8 cellular contexts compared by ENCODE assay signal in the genomic region with DNA sequence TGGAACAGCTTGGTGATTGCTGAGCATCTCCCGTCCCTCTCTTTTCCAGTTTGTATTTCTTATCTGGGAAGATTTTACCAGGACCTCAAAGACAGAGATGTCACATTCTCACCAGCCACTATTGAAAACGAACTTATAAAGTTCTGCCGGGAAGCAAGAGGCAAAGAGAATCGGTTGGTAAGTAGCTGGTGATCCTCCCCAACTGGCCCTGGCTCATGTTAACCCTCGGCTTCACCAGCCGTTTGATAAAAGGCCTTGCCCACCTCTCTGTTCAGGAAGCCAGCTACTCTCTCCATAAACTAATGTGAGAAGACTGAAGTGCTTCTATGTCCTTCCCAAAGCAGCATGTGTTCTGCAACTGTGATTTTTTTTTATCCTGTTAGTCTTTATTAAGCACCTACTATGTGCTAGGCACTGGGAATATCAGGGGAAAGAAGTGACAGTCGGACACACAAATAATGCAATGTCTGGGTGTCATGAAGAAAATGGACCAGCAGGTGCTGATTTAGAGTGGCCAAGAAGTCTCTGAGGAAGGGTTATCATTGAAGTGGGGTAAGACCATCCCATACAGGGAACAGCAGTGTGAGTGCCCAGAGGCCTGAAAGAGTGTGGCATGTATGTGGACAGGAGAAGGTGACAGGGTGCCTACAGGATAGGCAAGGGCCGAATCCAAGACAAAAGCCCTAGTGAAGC. TPM values are rescaled to one million over a fixed set of nuclear protein-coding genes. Genes with fewer than 3 reads are reported as not detected.
A peak's percentile ranks its signal among the peaks of the same experiment; 100 is the strongest.
DNase-seq lines count a peak whose midpoint lies in the region; ATAC-seq and TF ChIP-seq lines count a peak whose summit lies in the region.

No MANE protein-coding gene starts in this region.

- H3K79me2 ChIP-seq in HCT116 (ENCODE audit: insufficient read depth, low read length): peaks cover 39% of the 10 kb centered on the region

- H3K9me3 ChIP-seq in HCT116 (ENCODE audit: control insufficient read depth in 1 of 2, insufficient read depth in 1 of 2, low read depth in 1 of 2, low read length in 2 of 2) (no peaks in the 10 kb centered on the region), skeletal muscle tissue (ENCODE audit: control insufficient read depth in 3 of 3, low read length in 3 of 3) (no peaks in the 10 kb centered on the region)

- H3K36me3 ChIP-seq in HCT116 (ENCODE audit: control insufficient read depth in 1 of 2, insufficient read depth in 2 of 2, low read length in 2 of 2) (peaks cover 0 to 38% of the 10 kb centered on the region in 2 experiments; a peak in 3 of 4 replicates), skeletal muscle tissue (ENCODE audit: control insufficient read depth in 3 of 3, insufficient read depth in 3 of 3, low read length in 3 of 3) (peaks cover 12 to 21% (median 17%) of the 10 kb centered on the region in 3 donors)

- H3K4me1 ChIP-seq in HCT116 (ENCODE audit: control insufficient read depth in 1 of 2, insufficient read depth in 2 of 2, low read length in 2 of 2): peaks cover 19 to 49% of the 10 kb centered on the region in 2 experiments; a peak in 3 of 4 replicates
- peaks cover 35 to 56% (median 39%) of the 10 kb centered on the region in 3 donors for H3K4me1 ChIP-seq in skeletal muscle tissue (ENCODE audit: control insufficient read depth in 3 of 3, insufficient read depth in 3 of 3, low read length in 3 of 3)

- POLR2A ChIA-PET in HCT116 (lab: Charles Lee): interaction anchor here (1.1 to 1.7 kb wide), 3 partner anchors 46 to 770 kb away, joined by 3 to 5 read pairs (median 5); a partner anchor contains a TSS

- no peak for TF ChIP-seq POLR2A in HCT116 (IDR thresholded peaks at IDR 0.05; ENCODE audit: borderline replicate concordance, extremely low read depth, insufficient read depth, insufficient read length)

- no peaks in the 10 kb centered on the region for H4K20me1 ChIP-seq in HCT116 (ENCODE audit: insufficient read depth)

- TSS peak; percentile 62 for BruUV-seq in HCT116 (replicated peaks; lab: Mats Ljungman, UMichigan)

- DNase-seq in HCT116 (ENCODE audit: low read depth, low spot score): no peak
- no peak for DNase-seq in foreskin fibroblast
- no peak for DNase-seq in SK-N-DZ (ENCODE audit: low spot score)
- DNase-seq in effector CD4-positive, alpha-beta T cell: no peak
- no peak for DNase-seq in central memory CD4-positive, alpha-beta T cell

- H3K27me3 ChIP-seq in HCT116 (ENCODE audit: insufficient read depth, low read length): no peaks in the 10 kb centered on the region
- H3K27me3 ChIP-seq in skeletal muscle tissue (ENCODE audit: control insufficient read depth in 3 of 3, insufficient read depth in 3 of 3, low read length in 3 of 3): no peaks in the 10 kb centered on the region

- H3K4me3 ChIP-seq in HCT116 (replicated peaks in 1 of 2; ENCODE audit: low read depth in 1 of 2, low read length in 2 of 2): peak overlapping the region; percentile 87 to 99
- peak overlapping the region; percentile 82 to 96 for H3K4me3 ChIP-seq in foreskin fibroblast (ENCODE audit: low read depth in 1 of 2, low read length in 2 of 2)
- peak overlapping the region; percentile 79 to 94 (median 82) for H3K4me3 ChIP-seq in skeletal muscle tissue (ENCODE audit: low read length in 3 of 3)

- H3K9me2 ChIP-seq in HCT116 (ENCODE audit: insufficient read depth): no peaks in the 10 kb centered on the region

- H3K27ac ChIP-seq in HCT116 (ENCODE audit: low read depth, low read length) (peak overlapping the region; percentile 64; the same call in 1 of the 2 replicates), VCaP (peak overlapping the region; percentile 94), skeletal muscle tissue (ENCODE audit: low read depth, low read length) (peak overlapping the region; percentile 2)

- no peak overlapping the region for H2AFZ ChIP-seq in HCT116 (ENCODE audit: low read depth, low read length, poor library complexity, severe bottlenecking)

- RAD21 ChIA-PET in HCT116 (lab: Charles Lee; ENCODE audit: low non-redundant PET in 1 of 2, low total read pairs in 2 of 2, uncharacterized antibody in 2 of 2, unreplicated experiment in 2 of 2): no interaction called here

- intact Hi-C loops in HCT116 (cut with micrococcal nuclease): loop anchor here (5.0 to 10.0 kb wide), 4 partner anchors 116 to 1032 kb away; a partner anchor contains a TSS

- no peak for ATAC-seq in HCT116
- ATAC-seq in GM19023 (IDR thresholded peaks at IDR 0.05; ENCODE audit: unreplicated experiment): no peak

- peak overlapping the region; percentile 99 for H3K9ac ChIP-seq in HCT116 (ENCODE audit: low read length)
- peak overlapping the region; percentile 75 to 99 (median 81) for H3K9ac ChIP-seq in skeletal muscle tissue (ENCODE audit: low read depth in 1 of 3, low read length in 3 of 3)

- H3K4me2 ChIP-seq in HCT116 (ENCODE audit: low read length): peak overlapping the region; percentile 82

- TF ChIP-seq CTCF in HCT116 (IDR thresholded peaks at IDR 0.05 in 2 of 3, conservative IDR thresholded peaks at IDR 0.05 in 1 of 3; ENCODE audit: borderline replicate concordance in 1 of 3, insufficient read depth in 1 of 3, low read depth in 2 of 3, low read length in 2 of 3): peak in 1 of 3 experiments; percentile 27; a peak in 1 of 6 replicates
- no peak for TF ChIP-seq CTCF in VCaP (conservative IDR thresholded peaks at IDR 0.05)
- no peak for TF ChIP-seq CTCF in foreskin fibroblast (IDR thresholded peaks at IDR 0.05; ENCODE audit: low read depth, low read length)

- CTCF ChIA-PET in HCT116 (lab: Charles Lee): interaction anchor here (1.8 to 2.1 kb wide), 3 partner anchors 14 to 770 kb away, joined by 4 to 10 read pairs (median 9); no protein-coding TSS in a partner anchor

- TF ChIP-seq RAD21 in HCT116 (IDR thresholded peaks at IDR 0.05; ENCODE audit: low read depth): no peak

TF ChIP-seq in HCT116, 20 proteins besides CTCF, POLR2A, EP300 and RAD21 (continues in another document):
- TF ChIP-seq ELF1 (IDR thresholded peaks at IDR 0.05; ENCODE audit: borderline replicate concordance, low read depth): no peak
- no peak for TF ChIP-seq JUND (IDR thresholded peaks at IDR 0.05)
- TF ChIP-seq POLR2AphosphoS5 (IDR thresholded peaks at IDR 0.05; ENCODE audit: low read depth, low read length): no peak
- no peak for TF ChIP-seq YY1 (IDR thresholded peaks at IDR 0.05; ENCODE audit: extremely low read depth, insufficient replicate concordance, low read depth, low read length)
- no peak for TF ChIP-seq FOSL1 (IDR thresholded peaks at IDR 0.05; ENCODE audit: low read depth)
- TF ChIP-seq CBX3 (IDR thresholded peaks at IDR 0.05; ENCODE audit: low read depth): no peak
- no peak for TF ChIP-seq ZNF274 (IDR thresholded peaks at IDR 0.05; ENCODE audit: low read depth, low read length)
- TF ChIP-seq SRF (IDR thresholded peaks at IDR 0.05; ENCODE audit: low read depth): no peak
- TF ChIP-seq SIN3A (IDR thresholded peaks at IDR 0.05; ENCODE audit: low read depth): no peak
- TF ChIP-seq, protein P1, sequence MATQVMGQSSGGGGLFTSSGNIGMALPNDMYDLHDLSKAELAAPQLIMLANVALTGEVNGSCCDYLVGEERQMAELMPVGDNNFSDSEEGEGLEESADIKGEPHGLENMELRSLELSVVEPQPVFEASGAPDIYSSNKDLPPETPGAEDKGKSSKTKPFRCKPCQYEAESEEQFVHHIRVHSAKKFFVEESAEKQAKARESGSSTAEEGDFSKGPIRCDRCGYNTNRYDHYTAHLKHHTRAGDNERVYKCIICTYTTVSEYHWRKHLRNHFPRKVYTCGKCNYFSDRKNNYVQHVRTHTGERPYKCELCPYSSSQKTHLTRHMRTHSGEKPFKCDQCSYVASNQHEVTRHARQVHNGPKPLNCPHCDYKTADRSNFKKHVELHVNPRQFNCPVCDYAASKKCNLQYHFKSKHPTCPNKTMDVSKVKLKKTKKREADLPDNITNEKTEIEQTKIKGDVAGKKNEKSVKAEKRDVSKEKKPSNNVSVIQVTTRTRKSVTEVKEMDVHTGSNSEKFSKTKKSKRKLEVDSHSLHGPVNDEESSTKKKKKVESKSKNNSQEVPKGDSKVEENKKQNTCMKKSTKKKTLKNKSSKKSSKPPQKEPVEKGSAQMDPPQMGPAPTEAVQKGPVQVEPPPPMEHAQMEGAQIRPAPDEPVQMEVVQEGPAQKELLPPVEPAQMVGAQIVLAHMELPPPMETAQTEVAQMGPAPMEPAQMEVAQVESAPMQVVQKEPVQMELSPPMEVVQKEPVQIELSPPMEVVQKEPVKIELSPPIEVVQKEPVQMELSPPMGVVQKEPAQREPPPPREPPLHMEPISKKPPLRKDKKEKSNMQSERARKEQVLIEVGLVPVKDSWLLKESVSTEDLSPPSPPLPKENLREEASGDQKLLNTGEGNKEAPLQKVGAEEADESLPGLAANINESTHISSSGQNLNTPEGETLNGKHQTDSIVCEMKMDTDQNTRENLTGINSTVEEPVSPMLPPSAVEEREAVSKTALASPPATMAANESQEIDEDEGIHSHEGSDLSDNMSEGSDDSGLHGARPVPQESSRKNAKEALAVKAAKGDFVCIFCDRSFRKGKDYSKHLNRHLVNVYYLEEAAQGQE (IDR thresholded peaks at IDR 0.05; ENCODE audit: low read depth): no peak
- TF ChIP-seq CEBPB (IDR thresholded peaks at IDR 0.05; ENCODE audit: low read depth): no peak
- no peak for TF ChIP-seq SP1 (IDR thresholded peaks at IDR 0.05; ENCODE audit: low read depth)
- no peak for TF ChIP-seq ZFX (IDR thresholded peaks at IDR 0.05)
- no peak for TF ChIP-seq EZH2phosphoT487 (IDR thresholded peaks at IDR 0.05; ENCODE audit: borderline replicate concordance)
- TF ChIP-seq TCF7L2 (IDR thresholded peaks at IDR 0.05; ENCODE audit: borderline replicate concordance, extremely low read depth, insufficient read depth, insufficient read length): no peak
- no peak for TF ChIP-seq EGR1 (IDR thresholded peaks at IDR 0.05; ENCODE audit: low read depth)
- TF ChIP-seq, protein P2, sequence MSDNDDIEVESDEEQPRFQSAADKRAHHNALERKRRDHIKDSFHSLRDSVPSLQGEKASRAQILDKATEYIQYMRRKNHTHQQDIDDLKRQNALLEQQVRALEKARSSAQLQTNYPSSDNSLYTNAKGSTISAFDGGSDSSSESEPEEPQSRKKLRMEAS (IDR thresholded peaks at IDR 0.05): no peak
- TF ChIP-seq, protein P3, sequence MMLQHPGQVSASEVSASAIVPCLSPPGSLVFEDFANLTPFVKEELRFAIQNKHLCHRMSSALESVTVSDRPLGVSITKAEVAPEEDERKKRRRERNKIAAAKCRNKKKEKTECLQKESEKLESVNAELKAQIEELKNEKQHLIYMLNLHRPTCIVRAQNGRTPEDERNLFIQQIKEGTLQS (IDR thresholded peaks at IDR 0.05): no peak

RNA-seq across cellular contexts. Expression of a gene that starts 1.2 kb away (rescaled TPM):
- total RNA-seq in HCT116 (2021; ENCODE audit: unreplicated experiment) (132 TPM), skeletal muscle tissue (37.6 TPM)
- 95.1 and 99.2 TPM in 2 replicates for polyA plus RNA-seq in HCT116 (2012)
- 80.8 and 106 TPM in 2 replicates for polyA plus RNA-seq in SK-N-DZ (2014; cell fraction: cytosol; rRNA removed)
- polyA plus RNA-seq in SK-N-DZ (2014; cell fraction: nucleus; rRNA removed): 36.1 and 58.6 TPM in 2 replicates

RNA-seq across cellular contexts. Expression of a gene that starts 4.8 kb away (rescaled TPM):
- total RNA-seq in HCT116 (2021; ENCODE audit: unreplicated experiment) (24.1 TPM), skeletal muscle tissue (15.7 TPM)
- 15.6 and 15.8 TPM in 2 replicates for polyA plus RNA-seq in HCT116 (2012)
- 18.7 and 21.5 TPM in 2 replicates for polyA plus RNA-seq in SK-N-DZ (2014; cell fraction: cytosol; rRNA removed)
- 11.4 and 12.8 TPM in 2 replicates for polyA plus RNA-seq in SK-N-DZ (2014; cell fraction: nucleus; rRNA removed)

Comparison
In these comparisons a context has a peak if more than half of its experiments do, and no peak if none do; other contexts are left out.
1. H3K27ac ChIP-seq: peak in every context shown above with its lines; median percentile 94 in VCaP; 64 in HCT116; 2 in skeletal muscle tissue.